In genomic region chr19:2326699-2327360, GRCh38 we compare ENCODE assay signal across 10 cellular contexts. TPM values are rescaled to one million over a fixed set of nuclear protein-coding genes. Genes with fewer than 3 reads are reported as not detected.
DNase-seq lines count a peak whose midpoint lies in the region; ATAC-seq and TF ChIP-seq lines count a peak whose summit lies in the region.
"Had no signal": no experiment of that assay in that cellular context is flagged by ENCODE, and none has a peak within 500 bp of the region (broad histone marks: within the 10 kb centered on the region; RNA-seq: fewer than 3 reads in every experiment).

No MANE protein-coding gene starts in this region.

- peaks cover 25% of the 10 kb centered on the region for H3K36me3 Mint-ChIP-seq in stimulated activated naive CD8-positive, alpha-beta T cell treated with anti-CD3 and anti-CD28 coated beads, Interleukin-15, Interleukin-2, amounts not matched to agents 100 ng/mL and 50 ng/mL, for 24 hours (ENCODE audit: low read depth)
- peaks cover 37% of the 10 kb centered on the region for H3K36me3 Mint-ChIP-seq in activated CD4-positive, alpha-beta memory T cell treated with anti-CD3 and anti-CD28 coated beads for 36 hours
- H3K36me3 Mint-ChIP-seq in immature natural killer cell = no peaks in the 10 kb centered on the region

- POLR2A ChIA-PET in activated CD4-positive, alpha-beta memory T cell treated with anti-CD3 and anti-CD28 coated beads for 36 hours (lab: Charles Lee) = interaction anchor here (0.8 to 1.3 kb wide), 3 partner anchors 10 to 53 kb away, joined by 3 to 4 read pairs (median 3); no protein-coding TSS in a partner anchor

- no peaks in the 10 kb centered on the region for H3K9me3 Mint-ChIP-seq in stimulated activated naive CD8-positive, alpha-beta T cell treated with anti-CD3 and anti-CD28 coated beads, Interleukin-15, Interleukin-2, amounts not matched to agents 100 ng/mL and 50 ng/mL, for 24 hours
- no peaks in the 10 kb centered on the region for H3K9me3 Mint-ChIP-seq in activated CD4-positive, alpha-beta memory T cell treated with anti-CD3 and anti-CD28 coated beads for 36 hours
- no peaks in the 10 kb centered on the region for H3K9me3 Mint-ChIP-seq in immature natural killer cell

- no peaks in the 10 kb centered on the region for H3K27me3 Mint-ChIP-seq in stimulated activated naive CD8-positive, alpha-beta T cell treated with anti-CD3 and anti-CD28 coated beads, Interleukin-15, Interleukin-2, amounts not matched to agents 100 ng/mL and 50 ng/mL, for 24 hours
- H3K27me3 Mint-ChIP-seq in activated CD4-positive, alpha-beta memory T cell treated with anti-CD3 and anti-CD28 coated beads for 36 hours = no peaks in the 10 kb centered on the region
- H3K27me3 Mint-ChIP-seq in immature natural killer cell (ENCODE audit: low read depth in 3 of 3) = peaks cover 2 to 16% (median 13%) of the 10 kb centered on the region in 3 donors

- TF ChIP-seq CTCF in vagina (IDR thresholded peaks at IDR 0.05) = no peak

- no peak for ATAC-seq in stimulated activated naive CD8-positive, alpha-beta T cell treated with anti-CD3 and anti-CD28 coated beads, Interleukin-15, Interleukin-2, amounts not matched to agents 100 U/mL and 50 U/mL, for 24 hours

- H3K9me3 ChIP-seq in vagina = no peaks in the 10 kb centered on the region

- intact Hi-C loops in activated CD4-positive, alpha-beta memory T cell treated with anti-CD3 and anti-CD28 coated beads for 36 hours (cut with micrococcal nuclease) = loop anchor here (5.0 kb wide), 1 partner anchor 175 kb away; the partner anchor contains the start of gene AP3D1
- intact Hi-C loops in vagina (cut with DNase I) = no loop called here

- no peak for TF ChIP-seq POLR2A in vagina (IDR thresholded peaks at IDR 0.05)

- no peak for DNase-seq in stimulated activated naive CD8-positive, alpha-beta T cell treated with anti-CD3 and anti-CD28 coated beads, Interleukin-15, Interleukin-2, amounts not matched to agents 100 U/mL and 50 U/mL, for 24 hours
- no peak for DNase-seq in activated CD4-positive, alpha-beta memory T cell treated with anti-CD3 and anti-CD28 coated beads for 36 hours
- DNase-seq in immature natural killer cell (no peak), vagina (ENCODE audit: extremely low spot score in 2 of 2) (no peak), midbrain (lab: John Stamatoyannopoulos, UW) (no peak), OCI-M2 (lab: John Stamatoyannopoulos, UW; ENCODE audit: unreplicated experiment) (no peak), COR-L47 (lab: John Stamatoyannopoulos, UW) (no peak)

- peak overlapping the region; percentile 100 for H3K27ac Mint-ChIP-seq in stimulated activated naive CD8-positive, alpha-beta T cell treated with anti-CD3 and anti-CD28 coated beads, Interleukin-15, Interleukin-2, amounts not matched to agents 100 ng/mL and 50 ng/mL, for 24 hours
- H3K27ac Mint-ChIP-seq in activated CD4-positive, alpha-beta memory T cell treated with anti-CD3 and anti-CD28 coated beads for 36 hours = no peak overlapping the region
- H3K27ac Mint-ChIP-seq in immature natural killer cell = peak overlapping the region; percentile 76 to 99 (median 97)

- H3K4me3 ChIP-seq in vagina = peak overlapping the region; percentile 64 to 88

- H3K4me3 Mint-ChIP-seq in stimulated activated naive CD8-positive, alpha-beta T cell treated with anti-CD3 and anti-CD28 coated beads, Interleukin-15, Interleukin-2, amounts not matched to agents 100 ng/mL and 50 ng/mL, for 24 hours = peak overlapping the region; percentile 100
- H3K4me3 Mint-ChIP-seq in activated CD4-positive, alpha-beta memory T cell treated with anti-CD3 and anti-CD28 coated beads for 36 hours = peak overlapping the region; percentile 99
- H3K4me3 Mint-ChIP-seq in immature natural killer cell = peak overlapping the region; percentile 41 to 99 (median 99)

- CTCF ChIA-PET in activated CD4-positive, alpha-beta memory T cell treated with anti-CD3 and anti-CD28 coated beads for 36 hours (lab: Charles Lee) = interaction anchor here (0.5 to 1.9 kb wide), 5 partner anchors 10 to 284 kb away, joined by 3 to 6 read pairs (median 3); no protein-coding TSS in a partner anchor

- H3K27ac ChIP-seq in vagina = no peak overlapping the region

- peaks cover 0 to 18% of the 10 kb centered on the region in 2 donors for H3K36me3 ChIP-seq in vagina

- H3K4me1 ChIP-seq in vagina = peaks cover 47% of the 10 kb centered on the region

- no peaks in the 10 kb centered on the region for H3K27me3 ChIP-seq in vagina
- H3K27me3 ChIP-seq: cardiac muscle cell had no signal

- H3K4me1 Mint-ChIP-seq in stimulated activated naive CD8-positive, alpha-beta T cell treated with anti-CD3 and anti-CD28 coated beads, Interleukin-15, Interleukin-2, amounts not matched to agents 100 ng/mL and 50 ng/mL, for 24 hours (ENCODE audit: low read depth) = peaks cover 67% of the 10 kb centered on the region
- H3K4me1 Mint-ChIP-seq in activated CD4-positive, alpha-beta memory T cell treated with anti-CD3 and anti-CD28 coated beads for 36 hours (ENCODE audit: low read depth) = peaks cover 46% of the 10 kb centered on the region
- H3K4me1 Mint-ChIP-seq in immature natural killer cell = peaks cover 42 to 43% of the 10 kb centered on the region in 2 donors

RNA-seq across cellular contexts. Expression of gene LSM7, which starts 1.6 kb away (rescaled TPM):
- 100 to 1,000 TPM; 137 to 144 TPM for total RNA-seq in activated CD4-positive, alpha-beta memory T cell treated with anti-CD3 and anti-CD28 coated beads for 36 hours
- polyA plus RNA-seq in immature natural killer cell = 100 to 1,000 TPM; 163 to 285 (median 170) TPM
- total RNA-seq in vagina = 135 TPM

RNA-seq across cellular contexts. Expression of gene SPPL2B, which starts 1.7 kb away (rescaled TPM):
- total RNA-seq in activated CD4-positive, alpha-beta memory T cell treated with anti-CD3 and anti-CD28 coated beads for 36 hours = 10 to 100 TPM; 43.8 TPM
- polyA plus RNA-seq in immature natural killer cell = 10 to 100 TPM in 2 of 3 donors, 1 to 10 TPM in 1; 6.9 to 16.4 (median 12.5) TPM
- 54.3 TPM for total RNA-seq in vagina

RNA-seq across cellular contexts. Expression of gene LINGO3, which starts 18.9 kb away (rescaled TPM):
- under 1 TPM in 1 of 2 experiments, not detected in 1; 0.10 TPM for total RNA-seq in activated CD4-positive, alpha-beta memory T cell treated with anti-CD3 and anti-CD28 coated beads for 36 hours
- polyA plus RNA-seq in immature natural killer cell = 10 to 100 TPM in 1 of 3 donors, 1 to 10 TPM in 2; 2.7 to 13.2 (median 2.7) TPM
- not detected for total RNA-seq in vagina

RNA-seq across cellular contexts. Expression of gene TMPRSS9, which starts 33.2 kb away (rescaled TPM):
- total RNA-seq in activated CD4-positive, alpha-beta memory T cell treated with anti-CD3 and anti-CD28 coated beads for 36 hours = not detected
- not detected for polyA plus RNA-seq in immature natural killer cell
- not detected for total RNA-seq in vagina
- total RNA-seq: cardiac muscle cell; T-helper 1 cell treated with Interleukin-12 subunit alpha and Interleukin-12 subunit beta and Interleukin-4 antibody, amounts not matched to agents 30 ng/mL and 1 ng/mL, for 36 hours had no signal
- polyA plus RNA-seq: cardiac muscle cell had no signal

RNA-seq across cellular contexts. Expression of gene PEAK3, which starts 44.9 kb away (rescaled TPM):
- total RNA-seq in activated CD4-positive, alpha-beta memory T cell treated with anti-CD3 and anti-CD28 coated beads for 36 hours = not detected
- polyA plus RNA-seq in immature natural killer cell = 10 to 100 TPM in 1 of 3 donors, 1 to 10 TPM in 1, under 1 TPM in 1; 0.96 to 10.8 (median 2.5) TPM
- 2.0 TPM for total RNA-seq in vagina
